ENCODE assay signal across 2 cellular contexts in the genomic region with DNA sequence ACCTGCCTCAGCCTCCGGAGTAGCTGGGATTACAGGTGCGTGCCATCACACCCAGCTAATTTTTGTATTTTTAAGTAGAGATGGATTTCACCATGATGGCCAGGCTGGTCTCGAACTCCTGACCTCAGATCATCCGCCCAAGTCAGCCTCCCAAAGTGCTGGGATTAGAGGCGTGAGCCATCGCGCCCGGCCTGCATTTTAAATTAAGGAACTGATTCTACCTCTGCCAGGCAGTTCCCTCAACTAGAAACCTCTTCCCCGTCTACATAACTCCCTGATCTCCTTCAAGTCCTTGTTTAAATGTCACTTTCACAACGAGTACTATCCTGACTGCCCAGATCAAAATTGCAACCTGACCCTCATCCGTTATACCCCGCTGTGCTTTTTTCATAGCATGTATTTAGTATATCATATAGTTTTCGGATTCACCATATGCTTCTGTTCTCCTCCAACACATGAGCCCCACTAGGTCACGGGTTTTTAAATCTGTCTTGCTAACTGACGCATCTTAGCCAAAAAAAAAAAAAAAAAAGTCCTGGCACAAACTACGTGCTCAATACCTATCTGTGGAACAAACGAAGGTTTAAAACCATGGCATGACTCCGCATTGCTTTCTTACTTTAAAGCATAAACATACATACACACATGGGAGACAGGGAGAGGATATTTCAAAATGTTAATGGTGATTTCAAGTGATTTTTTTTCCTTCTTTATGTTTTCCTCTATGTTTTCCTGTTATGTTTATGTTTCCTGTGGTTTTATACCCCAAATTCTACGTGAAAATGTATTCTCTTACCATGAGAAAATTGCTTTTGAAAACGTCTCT.
TF ChIP-seq lines count a peak whose summit lies in the region.

No MANE protein-coding gene starts in this region.

TF ChIP-seq in SK-N-SH, 30 proteins besides CTCF, POLR2A, EP300 and RAD21 (continued from another document):
- TF ChIP-seq MXI1 (IDR thresholded peaks at IDR 0.05; ENCODE audit: low read depth, low read length) (no peak), TEAD4 (IDR thresholded peaks at IDR 0.05; ENCODE audit: borderline replicate concordance, insufficient read depth) (no peak), EZH2phosphoT487 (IDR thresholded peaks at IDR 0.05; ENCODE audit: borderline replicate concordance, low read depth) (no peak), RXRA (IDR thresholded peaks at IDR 0.05; ENCODE audit: borderline replicate concordance, low read depth) (no peak), FOSL2 (IDR thresholded peaks at IDR 0.05; ENCODE audit: borderline replicate concordance, low read depth) (no peak), NRF1 (IDR thresholded peaks at IDR 0.05; ENCODE audit: low read depth, low read length) (no peak), CHD2 (IDR thresholded peaks at IDR 0.05; ENCODE audit: low read length, partially characterized antibody) (no peak), SIN3A (IDR thresholded peaks at IDR 0.05; ENCODE audit: borderline replicate concordance, low read depth, low read length) (no peak), TAF1 (IDR thresholded peaks at IDR 0.05; ENCODE audit: borderline replicate concordance, low read depth, low read length) (no peak), GABPA (IDR thresholded peaks at IDR 0.05; ENCODE audit: low read depth) (no peak), GATA2 (CRISPR knock-in tag; IDR thresholded peaks at IDR 0.05) (no peak), NFIC (IDR thresholded peaks at IDR 0.05; ENCODE audit: borderline replicate concordance) (no peak)
- TF ChIP-seq, protein P1, sequence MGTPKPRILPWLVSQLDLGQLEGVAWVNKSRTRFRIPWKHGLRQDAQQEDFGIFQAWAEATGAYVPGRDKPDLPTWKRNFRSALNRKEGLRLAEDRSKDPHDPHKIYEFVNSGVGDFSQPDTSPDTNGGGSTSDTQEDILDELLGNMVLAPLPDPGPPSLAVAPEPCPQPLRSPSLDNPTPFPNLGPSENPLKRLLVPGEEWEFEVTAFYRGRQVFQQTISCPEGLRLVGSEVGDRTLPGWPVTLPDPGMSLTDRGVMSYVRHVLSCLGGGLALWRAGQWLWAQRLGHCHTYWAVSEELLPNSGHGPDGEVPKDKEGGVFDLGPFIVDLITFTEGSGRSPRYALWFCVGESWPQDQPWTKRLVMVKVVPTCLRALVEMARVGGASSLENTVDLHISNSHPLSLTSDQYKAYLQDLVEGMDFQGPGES (IDR thresholded peaks at IDR 0.05; ENCODE audit: low read depth, low read length): no peak
- TF ChIP-seq, protein P2, sequence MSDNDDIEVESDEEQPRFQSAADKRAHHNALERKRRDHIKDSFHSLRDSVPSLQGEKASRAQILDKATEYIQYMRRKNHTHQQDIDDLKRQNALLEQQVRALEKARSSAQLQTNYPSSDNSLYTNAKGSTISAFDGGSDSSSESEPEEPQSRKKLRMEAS (IDR thresholded peaks at IDR 0.05; ENCODE audit: low read depth): no peak
- TF ChIP-seq, protein P3, sequence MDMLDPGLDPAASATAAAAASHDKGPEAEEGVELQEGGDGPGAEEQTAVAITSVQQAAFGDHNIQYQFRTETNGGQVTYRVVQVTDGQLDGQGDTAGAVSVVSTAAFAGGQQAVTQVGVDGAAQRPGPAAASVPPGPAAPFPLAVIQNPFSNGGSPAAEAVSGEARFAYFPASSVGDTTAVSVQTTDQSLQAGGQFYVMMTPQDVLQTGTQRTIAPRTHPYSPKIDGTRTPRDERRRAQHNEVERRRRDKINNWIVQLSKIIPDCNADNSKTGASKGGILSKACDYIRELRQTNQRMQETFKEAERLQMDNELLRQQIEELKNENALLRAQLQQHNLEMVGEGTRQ (IDR thresholded peaks at IDR 0.05; ENCODE audit: borderline replicate concordance, low read depth, low read length): no peak

TF ChIP-seq in SK-N-SH treated with all-trans-retinoic acid at 6 μM for 48 hours, 23 proteins besides CTCF, POLR2A, EP300 and RAD21 (continued from another document):
- TF ChIP-seq, protein P4, sequence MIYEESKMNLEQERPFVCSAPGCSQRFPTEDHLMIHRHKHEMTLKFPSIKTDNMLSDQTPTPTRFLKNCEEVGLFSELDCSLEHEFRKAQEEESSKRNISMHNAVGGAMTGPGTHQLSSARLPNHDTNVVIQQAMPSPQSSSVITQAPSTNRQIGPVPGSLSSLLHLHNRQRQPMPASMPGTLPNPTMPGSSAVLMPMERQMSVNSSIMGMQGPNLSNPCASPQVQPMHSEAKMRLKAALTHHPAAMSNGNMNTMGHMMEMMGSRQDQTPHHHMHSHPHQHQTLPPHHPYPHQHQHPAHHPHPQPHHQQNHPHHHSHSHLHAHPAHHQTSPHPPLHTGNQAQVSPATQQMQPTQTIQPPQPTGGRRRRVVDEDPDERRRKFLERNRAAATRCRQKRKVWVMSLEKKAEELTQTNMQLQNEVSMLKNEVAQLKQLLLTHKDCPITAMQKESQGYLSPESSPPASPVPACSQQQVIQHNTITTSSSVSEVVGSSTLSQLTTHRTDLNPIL (CRISPR knock-in tag; IDR thresholded peaks at IDR 0.05; ENCODE audit: low read depth): no peak
- TF ChIP-seq, protein P5, sequence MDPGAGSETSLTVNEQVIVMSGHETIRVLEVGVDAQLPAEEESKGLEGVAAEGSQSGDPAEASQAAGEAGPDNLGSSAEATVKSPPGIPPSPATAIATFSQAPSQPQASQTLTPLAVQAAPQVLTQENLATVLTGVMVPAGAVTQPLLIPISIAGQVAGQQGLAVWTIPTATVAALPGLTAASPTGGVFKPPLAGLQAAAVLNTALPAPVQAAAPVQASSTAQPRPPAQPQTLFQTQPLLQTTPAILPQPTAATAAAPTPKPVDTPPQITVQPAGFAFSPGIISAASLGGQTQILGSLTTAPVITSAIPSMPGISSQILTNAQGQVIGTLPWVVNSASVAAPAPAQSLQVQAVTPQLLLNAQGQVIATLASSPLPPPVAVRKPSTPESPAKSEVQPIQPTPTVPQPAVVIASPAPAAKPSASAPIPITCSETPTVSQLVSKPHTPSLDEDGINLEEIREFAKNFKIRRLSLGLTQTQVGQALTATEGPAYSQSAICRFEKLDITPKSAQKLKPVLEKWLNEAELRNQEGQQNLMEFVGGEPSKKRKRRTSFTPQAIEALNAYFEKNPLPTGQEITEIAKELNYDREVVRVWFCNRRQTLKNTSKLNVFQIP (CRISPR knock-in tag; IDR thresholded peaks at IDR 0.05; ENCODE audit: borderline replicate concordance, low read depth): no peak
